14 cellular contexts compared by ENCODE assay signal in genomic region chr3:189430166-189430565, GRCh38.
A peak's percentile ranks its signal among the peaks of the same experiment; 100 is the strongest.
DNase-seq lines count a peak whose midpoint lies in the region; ATAC-seq and TF ChIP-seq lines count a peak whose summit lies in the region.
"Had no signal": no experiment of that assay in that cellular context is flagged by ENCODE, and none has a peak within 500 bp of the region (broad histone marks: within the 10 kb centered on the region; RNA-seq: fewer than 3 reads in every experiment).

No MANE protein-coding gene starts in this region.

- no peak overlapping the region for H3K9ac ChIP-seq in HUES48 (ENCODE audit: low read depth, low read length)
- H3K9ac ChIP-seq: BLaER1 had no signal

- H3K27ac ChIP-seq in C4-2B (peak overlapping the region; percentile 44), HUES48 (ENCODE audit: low read depth, low read length) (peak overlapping the region; percentile 11), VCaP (peak overlapping the region; percentile 61)
- H3K27ac ChIP-seq: BLaER1 had no signal

- intact Hi-C loops in mucosa of descending colon (cut with DNase I, micrococcal nuclease) = no loop called here

- H3K4me1 ChIP-seq in HUES48 (ENCODE audit: control insufficient read depth, insufficient read depth, low read length) = peaks cover 19% of the 10 kb centered on the region
- H3K4me1 ChIP-seq in mucosa of descending colon (ENCODE audit: low read depth) = no peaks in the 10 kb centered on the region
- H3K4me1 ChIP-seq: BLaER1, HAP-1 had no signal

- no peak for DNase-seq in mucosa of descending colon
- DNase-seq: CD4-positive, alpha-beta T cell; CD8-positive, alpha-beta memory T cell; DMS 273 treated with DMSO at 0.1 percent for 48 hours; DMS79; GDM1; HFFc6 had no signal

- no peaks in the 10 kb centered on the region for H3K27me3 ChIP-seq in HUES48 (ENCODE audit: control insufficient read depth, insufficient read depth, low read length)
- H3K27me3 ChIP-seq: BLaER1 had no signal

- H3K4me3 ChIP-seq in HUES48 (ENCODE audit: low read depth, low read length) = no peak overlapping the region
- no peak overlapping the region for H3K4me3 ChIP-seq in mucosa of descending colon
- H3K4me3 ChIP-seq: BLaER1, HAP-1 had no signal

- H3K9me3 ChIP-seq in HUES48 (ENCODE audit: control insufficient read depth, insufficient read depth, low read length) (no peaks in the 10 kb centered on the region), mucosa of descending colon (no peaks in the 10 kb centered on the region)
- H3K9me3 ChIP-seq: BLaER1, HAP-1 had no signal

- no peaks in the 10 kb centered on the region for H3K36me3 ChIP-seq in HUES48 (ENCODE audit: control insufficient read depth, insufficient read depth, low read length)
- H3K36me3 ChIP-seq in mucosa of descending colon (ENCODE audit: low read depth) = no peaks in the 10 kb centered on the region
- H3K36me3 ChIP-seq: BLaER1, HAP-1 had no signal

- no peak for TF ChIP-seq CTCF in C4-2B (conservative IDR thresholded peaks at IDR 0.05)
- TF ChIP-seq CTCF in VCaP (conservative IDR thresholded peaks at IDR 0.05) = no peak
- no peak for TF ChIP-seq CTCF in mucosa of descending colon (IDR thresholded peaks at IDR 0.05)

- ATAC-seq in HG03280 (IDR thresholded peaks at IDR 0.05; ENCODE audit: unreplicated experiment) (no peak), HG02970 (IDR thresholded peaks at IDR 0.05; ENCODE audit: low FRiP score, unreplicated experiment) (no peak), mucosa of descending colon (no peak)

Comparison
In these comparisons a context has a peak if more than half of its experiments do, and no peak if none do; other contexts are left out.
1. H3K27ac ChIP-seq: peak in every context shown above with its lines; median percentile 61 in VCaP; 44 in C4-2B; 11 in HUES48.